Comparison of ENCODE assay signal across 8 cellular contexts in the genomic region with DNA sequence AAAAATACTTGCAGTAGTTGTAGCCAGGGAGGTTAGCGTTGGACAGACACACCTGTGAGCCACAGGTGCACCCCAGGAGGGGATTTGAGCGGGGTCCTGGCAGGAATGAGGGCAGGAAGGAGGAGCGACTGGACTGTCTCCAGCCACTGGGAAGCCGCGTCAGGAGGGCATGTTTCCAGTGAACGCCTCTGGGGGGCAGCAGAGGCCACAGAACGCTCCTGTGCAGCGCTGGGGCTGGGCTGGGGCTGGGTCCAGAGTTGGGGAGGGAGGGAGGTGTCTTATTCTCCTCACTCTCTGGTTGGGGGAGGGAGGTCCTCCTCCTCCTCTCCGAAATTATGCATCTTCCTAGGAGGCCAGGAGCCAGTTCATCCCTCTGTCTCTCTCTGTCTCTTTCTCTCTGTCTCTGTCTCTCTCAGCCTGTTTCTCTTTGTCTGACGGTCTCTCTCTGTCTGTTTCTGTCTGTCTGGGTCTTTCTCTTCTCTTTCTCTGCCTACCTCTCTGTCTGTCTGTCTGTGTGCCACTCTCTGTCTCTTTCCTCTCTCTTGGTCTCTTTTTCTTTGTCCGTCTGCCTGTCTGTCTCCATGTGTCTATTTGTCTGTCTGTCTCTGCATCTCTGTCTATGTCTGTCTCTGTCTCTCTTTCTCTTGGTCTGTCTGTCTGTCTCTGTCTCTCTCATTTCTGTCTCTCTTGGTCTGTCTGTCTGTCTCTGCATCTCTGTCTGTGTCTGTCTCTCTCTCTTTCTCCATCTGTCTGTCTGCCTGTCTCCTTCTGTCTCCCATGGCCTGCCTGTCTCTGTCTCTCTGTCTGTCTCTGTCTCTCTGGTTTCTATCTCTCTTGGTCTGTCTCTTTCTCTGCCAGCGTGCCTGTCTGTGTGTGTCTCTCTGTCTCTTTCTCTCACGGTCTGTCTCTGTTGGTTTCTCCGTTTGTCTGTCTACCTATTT. TPM values are rescaled to one million over a fixed set of nuclear protein-coding genes. Genes with fewer than 3 reads are reported as not detected.
DNase-seq lines count a peak whose midpoint lies in the region; ATAC-seq, FAIRE-seq and TF ChIP-seq lines count a peak whose summit lies in the region.

No MANE protein-coding gene starts in this region.

- no peaks in the 10 kb centered on the region for H3K36me3 ChIP-seq in OCI-LY7 (ENCODE audit: insufficient read depth, low read length)

- no peak overlapping the region for H3K4me3 Mint-ChIP-seq in natural killer cell

- intact Hi-C loops in OCI-LY7 (cut with micrococcal nuclease; ENCODE audit: unreplicated experiment) (loop anchor here (1.0 to 10.0 kb wide), 4 partner anchors 85 to 775 kb away; a partner anchor contains a TSS), natural killer cell (cut with micrococcal nuclease) (loop anchor here (1.0 to 10.0 kb wide), 2 partner anchors 665 to 769 kb away; a partner anchor contains a TSS)

- H3K4me1 ChIP-seq in OCI-LY7 (ENCODE audit: insufficient read depth, low read length, poor library complexity, severe bottlenecking), result no peaks in the 10 kb centered on the region

- CTCF ChIA-PET in OCI-LY7 (lab: Charles Lee; ENCODE audit: unreplicated experiment), result no interaction called here

- no peaks in the 10 kb centered on the region for H3K36me3 Mint-ChIP-seq in natural killer cell

- no peaks in the 10 kb centered on the region for H3K79me2 ChIP-seq in OCI-LY7 (ENCODE audit: insufficient read depth, low read depth, low read length)

- no peaks in the 10 kb centered on the region for H4K20me1 ChIP-seq in OCI-LY7 (ENCODE audit: insufficient read depth, low read length)

- H3K9me2 ChIP-seq in OCI-LY7 (ENCODE audit: insufficient read depth, low read length), result no peaks in the 10 kb centered on the region

- H3K4me1 Mint-ChIP-seq in natural killer cell, result peaks cover 0 to 18% of the 10 kb centered on the region in 2 donors

- POLR2A ChIA-PET in OCI-LY7 (lab: Charles Lee), result no interaction called here

- no peak overlapping the region for H2AFZ ChIP-seq in OCI-LY7 (ENCODE audit: low read length)

- peak; percentile 86 for TF ChIP-seq CTCF in OCI-LY7 (conservative IDR thresholded peaks at IDR 0.05; ENCODE audit: low read length)
- peak; percentile 89 for TF ChIP-seq CTCF in natural killer cell (IDR thresholded peaks at IDR 0.05)

- BruUV-seq in OCI-LY7 (replicated peaks; lab: Mats Ljungman, UMichigan), result no TSS peak

- H3K27ac ChIP-seq in OCI-LY7 (ENCODE audit: low read depth, low read length, poor library complexity, severe bottlenecking), result no peak overlapping the region

- no peaks in the 10 kb centered on the region for H3K9me3 ChIP-seq in OCI-LY7 (ENCODE audit: low read length)

- H3K27ac Mint-ChIP-seq in natural killer cell, result no peak overlapping the region

- no peaks in the 10 kb centered on the region for H3K9me3 Mint-ChIP-seq in natural killer cell

- ATAC-seq in esophagus mucosa, result peak; percentile 83
- ATAC-seq in natural killer cell, result peak; percentile 87 to 99 (median 99)
- ATAC-seq in HG03095 (IDR thresholded peaks at IDR 0.05; ENCODE audit: unreplicated experiment), result no peak

- no peak overlapping the region for H3K4me3 ChIP-seq in OCI-LY7 (ENCODE audit: low read depth, low read length, poor library complexity, severe bottlenecking)

- H3K4me2 ChIP-seq in OCI-LY7 (ENCODE audit: low read length), result no peak overlapping the region

- no peaks in the 10 kb centered on the region for H3K27me3 Mint-ChIP-seq in natural killer cell (ENCODE audit: low read depth in 2 of 2)

- peak; percentile 75 for DNase-seq in HK-2 (ENCODE audit: unreplicated experiment)
- peak; percentile 66 for DNase-seq in OCI-LY7 (ENCODE audit: low spot score)
- peak; percentile 62 for DNase-seq in activated T-cell treated with anti-CD3 and anti-CD28 coated beads for 4 hours
- peak; percentile 66 for DNase-seq in natural killer cell
- DNase-seq in stimulated activated naive CD4-positive, alpha-beta T cell treated with Interleukin-2 at 50 U/mL for 16 hours (lab: John Stamatoyannopoulos, UW), result peak; percentile 65

- peak; percentile 73 for FAIRE-seq in G401.6 (lab: Jason Lieb, UNC)

RNA-seq across cellular contexts. Expression of a gene that starts 9.9 kb away (rescaled TPM):
- 128 and 129 TPM in 2 replicates for total RNA-seq in OCI-LY7 (2014; rRNA removed; shearing (Covaris generic))
- total RNA-seq in OCI-LY7 (2022) (55.1 and 63.7 TPM in 2 replicates), esophagus mucosa (39.8 TPM), natural killer cell (10 to 100 TPM; 19.0 to 21.4 (median 20.5) TPM)

RNA-seq across cellular contexts. Expression of a gene that starts 23.7 kb away (rescaled TPM):
- total RNA-seq in OCI-LY7 (2014; rRNA removed; shearing (Covaris generic)), result 0.19 and 0.77 TPM in 2 replicates
- total RNA-seq in OCI-LY7 (2022) (not detected in 2 replicates), esophagus mucosa (86.6 TPM), natural killer cell (under 1 TPM in 1 of 3 donors, not detected in 2; 0.14 TPM)

RNA-seq across cellular contexts. Expression of a gene that starts 49.2 kb away (rescaled TPM):
- 25.2 and 26.1 TPM in 2 replicates for total RNA-seq in OCI-LY7 (2014; rRNA removed; shearing (Covaris generic))
- total RNA-seq in OCI-LY7 (2022) (32.7 and 39.0 TPM in 2 replicates), esophagus mucosa (12.6 TPM), natural killer cell (10 to 100 TPM; 57.9 to 71.3 (median 62.8) TPM)

Comparison
In these comparisons a context has a peak if more than half of its experiments do, and no peak if none do; other contexts are left out.
1. RNA of a gene that starts 23.7 kb away (total RNA-seq): 86.6 TPM in esophagus mucosa (single experiment); 0.19 to 0.77 TPM in OCI-LY7 and 0.14 TPM in natural killer cell; every median in the first group is over 10 times any median in the second.
2. Peak in every context shown above with its lines, with median percentiles within 50 percentile points of each other: DNase-seq.